10 cellular contexts compared by ENCODE assay signal in genomic region chrX:19670854-19671620, GRCh38.
DNase-seq lines count a peak whose midpoint lies in the region; ATAC-seq and TF ChIP-seq lines count a peak whose summit lies in the region.
"Had no signal": no experiment of that assay in that cellular context is flagged by ENCODE, and none has a peak within 500 bp of the region (broad histone marks: within the 10 kb centered on the region; RNA-seq: fewer than 3 reads in every experiment).

No MANE protein-coding gene starts in this region.

- H3K4me3 ChIP-seq in uterus: no peak overlapping the region
- H3K4me3 ChIP-seq: SK-N-MC had no signal

- H3K4me1 Mint-ChIP-seq in glutamatergic neuron (ENCODE audit: low read depth, unreplicated experiment): peaks cover 3% of the 10 kb centered on the region

- no peaks in the 10 kb centered on the region for H3K36me3 Mint-ChIP-seq in glutamatergic neuron (ENCODE audit: unreplicated experiment)

- intact Hi-C loops in uterus (cut with DNase I; ENCODE audit: low total_unique reads): no loop called here

- no peaks in the 10 kb centered on the region for H3K27me3 ChIP-seq in uterus

- H3K4me1 ChIP-seq in uterus: no peaks in the 10 kb centered on the region

- TF ChIP-seq CTCF in uterus (IDR thresholded peaks at IDR 0.05) (no peak), glutamatergic neuron (IDR thresholded peaks at IDR 0.05; ENCODE audit: partially characterized antibody, unreplicated experiment) (no peak)

- DNase-seq in DMS53 (lab: John Stamatoyannopoulos, UW) (peak; percentile 29), DMS53 treated with DMSO at 0.1 percent for 48 hours (lab: John Stamatoyannopoulos, UW; ENCODE audit: unreplicated experiment) (no peak), dedifferentiated amniotic fluid mesenchymal stem cell (ENCODE audit: extremely low spot score) (peak; percentile 55), left kidney (ENCODE audit: low read depth, low spot score) (peak; percentile 66), uterus (peak; percentile 38 to 47), glutamatergic neuron (no peak), GOT3 (lab: John Stamatoyannopoulos, UW) (no peak)

- no peaks in the 10 kb centered on the region for H3K9me3 ChIP-seq in uterus

- H3K27me3 Mint-ChIP-seq in glutamatergic neuron (ENCODE audit: unreplicated experiment): no peaks in the 10 kb centered on the region

- peak overlapping the region in 1 of 2 donors; percentile 72 for H3K27ac ChIP-seq in uterus
- H3K27ac ChIP-seq: 22Rv1, SK-N-MC had no signal

- no peak overlapping the region for H3K27ac Mint-ChIP-seq in glutamatergic neuron (ENCODE audit: unreplicated experiment)

- ATAC-seq in HG03571 (IDR thresholded peaks at IDR 0.05; ENCODE audit: unreplicated experiment): no peak

- no peaks in the 10 kb centered on the region for H3K36me3 ChIP-seq in uterus

- no peak for TF ChIP-seq POLR2A in uterus (IDR thresholded peaks at IDR 0.05)

- H3K4me3 Mint-ChIP-seq in glutamatergic neuron (ENCODE audit: unreplicated experiment): no peak overlapping the region

- H3K9me3 Mint-ChIP-seq in glutamatergic neuron (ENCODE audit: unreplicated experiment): no peaks in the 10 kb centered on the region

Comparison
In these comparisons a context has a peak if more than half of its experiments do, and no peak if none do; other contexts are left out.
1. DNase-seq: peak in DMS53 (single experiment), dedifferentiated amniotic fluid mesenchymal stem cell (single experiment), left kidney (single experiment) and uterus (2 of 2); none in DMS53 treated with DMSO at 0.1 percent for 48 hours (single experiment), glutamatergic neuron (single experiment) and GOT3 (single experiment).